ENCODE assay signal across 1 cellular context in the genomic region with DNA sequence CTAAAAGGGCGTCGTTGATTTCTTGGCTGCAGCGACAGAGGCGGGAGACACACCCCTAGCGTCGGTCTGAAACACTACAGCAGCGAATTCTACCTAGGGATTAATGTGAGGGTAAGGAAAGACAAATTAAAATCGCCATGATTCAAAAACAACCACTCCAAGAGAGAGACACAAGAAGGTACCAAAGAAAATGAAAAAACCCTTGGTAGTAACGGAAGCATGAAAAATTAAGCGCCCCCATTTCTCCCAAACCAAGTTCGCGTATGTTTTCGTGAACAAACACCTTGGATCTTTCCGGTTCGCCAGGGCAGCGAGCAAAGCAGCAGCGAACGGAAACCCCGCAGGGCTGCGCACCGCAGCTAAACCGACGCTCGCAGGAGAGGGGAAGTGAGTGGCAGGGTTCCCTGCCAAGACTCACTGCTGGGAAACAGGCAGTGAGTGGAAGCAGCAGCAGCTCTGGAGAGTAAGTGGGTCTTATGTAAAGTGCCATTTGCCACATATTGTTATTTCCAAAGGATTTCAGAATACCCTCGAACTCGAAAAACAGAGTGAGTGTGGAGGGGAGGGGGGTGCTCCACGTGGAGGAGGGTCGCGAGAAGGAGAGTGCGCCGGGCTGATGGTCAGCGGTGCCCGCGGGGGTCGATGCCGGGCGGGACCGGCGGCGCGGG.
A peak's percentile ranks its signal among the peaks of the same experiment; 100 is the strongest.
TF ChIP-seq lines count a peak whose summit lies in the region.

No MANE protein-coding gene starts in this region.

TF ChIP-seq in K562, 482 proteins besides CTCF, POLR2A, EP300 and RAD21 (continued from another document and continues in another):
- TF ChIP-seq, protein P1, sequence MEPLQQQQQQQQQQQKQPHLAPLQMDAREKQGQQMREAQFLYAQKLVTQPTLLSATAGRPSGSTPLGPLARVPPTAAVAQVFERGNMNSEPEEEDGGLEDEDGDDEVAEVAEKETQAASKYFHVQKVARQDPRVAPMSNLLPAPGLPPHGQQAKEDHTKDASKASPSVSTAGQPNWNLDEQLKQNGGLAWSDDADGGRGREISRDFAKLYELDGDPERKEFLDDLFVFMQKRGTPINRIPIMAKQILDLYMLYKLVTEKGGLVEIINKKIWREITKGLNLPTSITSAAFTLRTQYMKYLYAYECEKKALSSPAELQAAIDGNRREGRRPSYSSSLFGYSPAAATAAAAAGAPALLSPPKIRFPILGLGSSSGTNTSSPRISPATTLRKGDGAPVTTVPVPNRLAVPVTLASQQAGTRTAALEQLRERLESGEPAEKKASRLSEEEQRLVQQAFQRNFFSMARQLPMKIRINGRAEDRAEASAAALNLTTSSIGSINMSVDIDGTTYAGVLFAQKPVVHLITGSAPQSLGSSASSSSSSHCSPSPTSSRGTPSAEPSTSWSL (CRISPR knock-in tag; IDR thresholded peaks at IDR 0.05; ENCODE audit: borderline replicate concordance): no peak
- TF ChIP-seq ILK (tag; IDR thresholded peaks at IDR 0.05; ENCODE audit: borderline replicate concordance, low read depth) (no peak), CAMTA2 (CRISPR knock-in tag; conservative IDR thresholded peaks at IDR 0.05) (no peak), DIDO1 (tag; IDR thresholded peaks at IDR 0.05; ENCODE audit: low read depth) (no peak), IRF9 (tag; IDR thresholded peaks at IDR 0.05) (no peak), POU5F1 (IDR thresholded peaks at IDR 0.05; ENCODE audit: borderline replicate concordance, low read depth, low read length, partially characterized antibody) (no peak), CEBPG (CRISPR knock-in tag; IDR thresholded peaks at IDR 0.05) (no peak), CEBPG (tag; conservative IDR thresholded peaks at IDR 0.05 in 1 of 2, IDR thresholded peaks at IDR 0.05 in 1 of 2) (no peak), AFF1 (IDR thresholded peaks at IDR 0.05; ENCODE audit: low read depth in 1 of 2, partially characterized antibody in 2 of 2) (peak in 1 of 2 experiments; percentile 47), ZSCAN29 (IDR thresholded peaks at IDR 0.05) (no peak), ZNF253 (CRISPR knock-in tag; conservative IDR thresholded peaks at IDR 0.05) (no peak), FOXM1 (IDR thresholded peaks at IDR 0.05; ENCODE audit: low read depth) (no peak), FOXM1 (CRISPR knock-in tag; IDR thresholded peaks at IDR 0.05; ENCODE audit: low read depth) (no peak), LEF1 (IDR thresholded peaks at IDR 0.05) (no peak), PYGO2 (tag; IDR thresholded peaks at IDR 0.05) (no peak), ZKSCAN8 (CRISPR knock-in tag; IDR thresholded peaks at IDR 0.05) (0 out of 2 replicates have a peak, but pooled peaks have one; percentile 39), DEAF1 (CRISPR knock-in tag; IDR thresholded peaks at IDR 0.05) (no peak), ZNF740 (CRISPR knock-in tag; IDR thresholded peaks at IDR 0.05) (no peak), ZNF740 (tag; IDR thresholded peaks at IDR 0.05) (no peak), PTRF (tag; IDR thresholded peaks at IDR 0.05) (no peak), BCL6 (CRISPR knock-in tag; IDR thresholded peaks at IDR 0.05) (no peak), MYBL2 (IDR thresholded peaks at IDR 0.05; ENCODE audit: low read depth) (no peak), MYBL2 (CRISPR knock-in tag; IDR thresholded peaks at IDR 0.05; ENCODE audit: borderline replicate concordance) (no peak), BDP1 (IDR thresholded peaks at IDR 0.05; ENCODE audit: insufficient read depth, insufficient read length) (no peak), ZNF444 (CRISPR knock-in tag; IDR thresholded peaks at IDR 0.05) (no peak), ZNF133 (CRISPR knock-in tag; IDR thresholded peaks at IDR 0.05) (no peak), TAF15 (IDR thresholded peaks at IDR 0.05; ENCODE audit: low read depth, low read length) (no peak), RUNX1 (IDR thresholded peaks at IDR 0.05; ENCODE audit: low read depth) (no peak), ZNF57 (CRISPR knock-in tag; IDR thresholded peaks at IDR 0.05) (no peak), IRF1 (CRISPR knock-in tag; IDR thresholded peaks at IDR 0.05; ENCODE audit: borderline replicate concordance) (no peak), POLR2H (tag; IDR thresholded peaks at IDR 0.05; ENCODE audit: low read depth) (no peak), CREM (IDR thresholded peaks at IDR 0.05; ENCODE audit: low read depth) (peak; percentile 22), SMARCC2 (IDR thresholded peaks at IDR 0.05; ENCODE audit: low read depth) (no peak; the same call in 1 of the 2 replicates)
- TF ChIP-seq, protein P2, sequence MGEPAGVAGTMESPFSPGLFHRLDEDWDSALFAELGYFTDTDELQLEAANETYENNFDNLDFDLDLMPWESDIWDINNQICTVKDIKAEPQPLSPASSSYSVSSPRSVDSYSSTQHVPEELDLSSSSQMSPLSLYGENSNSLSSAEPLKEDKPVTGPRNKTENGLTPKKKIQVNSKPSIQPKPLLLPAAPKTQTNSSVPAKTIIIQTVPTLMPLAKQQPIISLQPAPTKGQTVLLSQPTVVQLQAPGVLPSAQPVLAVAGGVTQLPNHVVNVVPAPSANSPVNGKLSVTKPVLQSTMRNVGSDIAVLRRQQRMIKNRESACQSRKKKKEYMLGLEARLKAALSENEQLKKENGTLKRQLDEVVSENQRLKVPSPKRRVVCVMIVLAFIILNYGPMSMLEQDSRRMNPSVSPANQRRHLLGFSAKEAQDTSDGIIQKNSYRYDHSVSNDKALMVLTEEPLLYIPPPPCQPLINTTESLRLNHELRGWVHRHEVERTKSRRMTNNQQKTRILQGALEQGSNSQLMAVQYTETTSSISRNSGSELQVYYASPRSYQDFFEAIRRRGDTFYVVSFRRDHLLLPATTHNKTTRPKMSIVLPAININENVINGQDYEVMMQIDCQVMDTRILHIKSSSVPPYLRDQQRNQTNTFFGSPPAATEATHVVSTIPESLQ (CRISPR knock-in tag; IDR thresholded peaks at IDR 0.05): 0 out of 2 replicates have a peak, but pooled peaks have one; percentile 43
- TF ChIP-seq, protein P3, sequence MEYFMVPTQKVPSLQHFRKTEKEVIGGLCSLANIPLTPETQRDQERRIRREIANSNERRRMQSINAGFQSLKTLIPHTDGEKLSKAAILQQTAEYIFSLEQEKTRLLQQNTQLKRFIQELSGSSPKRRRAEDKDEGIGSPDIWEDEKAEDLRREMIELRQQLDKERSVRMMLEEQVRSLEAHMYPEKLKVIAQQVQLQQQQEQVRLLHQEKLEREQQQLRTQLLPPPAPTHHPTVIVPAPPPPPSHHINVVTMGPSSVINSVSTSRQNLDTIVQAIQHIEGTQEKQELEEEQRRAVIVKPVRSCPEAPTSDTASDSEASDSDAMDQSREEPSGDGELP (CRISPR knock-in tag; IDR thresholded peaks at IDR 0.05; ENCODE audit: borderline replicate concordance): no peak
- TF ChIP-seq, protein P4, sequence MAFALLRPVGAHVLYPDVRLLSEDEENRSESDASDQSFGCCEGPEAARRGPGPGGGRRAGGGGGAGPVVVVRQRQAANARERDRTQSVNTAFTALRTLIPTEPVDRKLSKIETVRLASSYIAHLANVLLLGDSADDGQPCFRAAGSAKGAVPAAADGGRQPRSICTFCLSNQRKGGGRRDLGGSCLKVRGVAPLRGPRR (CRISPR knock-in tag; IDR thresholded peaks at IDR 0.05): no peak
- TF ChIP-seq, protein P5, sequence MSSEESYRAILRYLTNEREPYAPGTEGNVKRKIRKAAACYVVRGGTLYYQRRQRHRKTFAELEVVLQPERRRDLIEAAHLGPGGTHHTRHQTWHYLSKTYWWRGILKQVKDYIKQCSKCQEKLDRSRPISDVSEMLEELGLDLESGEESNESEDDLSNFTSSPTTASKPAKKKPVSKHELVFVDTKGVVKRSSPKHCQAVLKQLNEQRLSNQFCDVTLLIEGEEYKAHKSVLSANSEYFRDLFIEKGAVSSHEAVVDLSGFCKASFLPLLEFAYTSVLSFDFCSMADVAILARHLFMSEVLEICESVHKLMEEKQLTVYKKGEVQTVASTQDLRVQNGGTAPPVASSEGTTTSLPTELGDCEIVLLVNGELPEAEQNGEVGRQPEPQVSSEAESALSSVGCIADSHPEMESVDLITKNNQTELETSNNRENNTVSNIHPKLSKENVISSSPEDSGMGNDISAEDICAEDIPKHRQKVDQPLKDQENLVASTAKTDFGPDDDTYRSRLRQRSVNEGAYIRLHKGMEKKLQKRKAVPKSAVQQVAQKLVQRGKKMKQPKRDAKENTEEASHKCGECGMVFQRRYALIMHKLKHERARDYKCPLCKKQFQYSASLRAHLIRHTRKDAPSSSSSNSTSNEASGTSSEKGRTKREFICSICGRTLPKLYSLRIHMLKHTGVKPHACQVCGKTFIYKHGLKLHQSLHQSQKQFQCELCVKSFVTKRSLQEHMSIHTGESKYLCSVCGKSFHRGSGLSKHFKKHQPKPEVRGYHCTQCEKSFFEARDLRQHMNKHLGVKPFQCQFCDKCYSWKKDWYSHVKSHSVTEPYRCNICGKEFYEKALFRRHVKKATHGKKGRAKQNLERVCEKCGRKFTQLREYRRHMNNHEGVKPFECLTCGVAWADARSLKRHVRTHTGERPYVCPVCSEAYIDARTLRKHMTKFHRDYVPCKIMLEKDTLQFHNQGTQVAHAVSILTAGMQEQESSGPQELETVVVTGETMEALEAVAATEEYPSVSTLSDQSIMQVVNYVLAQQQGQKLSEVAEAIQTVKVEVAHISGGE (CRISPR knock-in tag; IDR thresholded peaks at IDR 0.05): no peak
- TF ChIP-seq, protein P6, sequence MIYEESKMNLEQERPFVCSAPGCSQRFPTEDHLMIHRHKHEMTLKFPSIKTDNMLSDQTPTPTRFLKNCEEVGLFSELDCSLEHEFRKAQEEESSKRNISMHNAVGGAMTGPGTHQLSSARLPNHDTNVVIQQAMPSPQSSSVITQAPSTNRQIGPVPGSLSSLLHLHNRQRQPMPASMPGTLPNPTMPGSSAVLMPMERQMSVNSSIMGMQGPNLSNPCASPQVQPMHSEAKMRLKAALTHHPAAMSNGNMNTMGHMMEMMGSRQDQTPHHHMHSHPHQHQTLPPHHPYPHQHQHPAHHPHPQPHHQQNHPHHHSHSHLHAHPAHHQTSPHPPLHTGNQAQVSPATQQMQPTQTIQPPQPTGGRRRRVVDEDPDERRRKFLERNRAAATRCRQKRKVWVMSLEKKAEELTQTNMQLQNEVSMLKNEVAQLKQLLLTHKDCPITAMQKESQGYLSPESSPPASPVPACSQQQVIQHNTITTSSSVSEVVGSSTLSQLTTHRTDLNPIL (CRISPR knock-in tag; IDR thresholded peaks at IDR 0.05): no peak
